In genomic region chr20:18011482-18011881, GRCh38 we compare ENCODE assay signal across 1 cellular context.
TF ChIP-seq lines count a peak whose summit lies in the region.

No MANE protein-coding gene starts in this region.

TF ChIP-seq in HepG2, 621 proteins besides CTCF, POLR2A, EP300 and RAD21:
- TF ChIP-seq ZBTB21 (CRISPR knock-in tag; IDR thresholded peaks at IDR 0.05) (peak; percentile 67; the same call in 1 of the 2 replicates), ZMYM4 (CRISPR knock-in tag; IDR thresholded peaks at IDR 0.05) (peak; percentile 32; the same call in 1 of the 2 replicates), HOXA3 (CRISPR knock-in tag; IDR thresholded peaks at IDR 0.05) (0 out of 2 replicates have a peak, but pooled peaks have one; percentile 16), ATF7 (IDR thresholded peaks at IDR 0.05) (peak; percentile 83), ATF7 (CRISPR knock-in tag; IDR thresholded peaks at IDR 0.05) (no peak), THAP11 (CRISPR knock-in tag; IDR thresholded peaks at IDR 0.05) (no peak), ZNF513 (CRISPR knock-in tag; conservative IDR thresholded peaks at IDR 0.05) (no peak), PAXIP1 (CRISPR knock-in tag; conservative IDR thresholded peaks at IDR 0.05) (0 out of 2 replicates have a peak, but pooled peaks have one; percentile 19), CREB1 (IDR thresholded peaks at IDR 0.05) (peak; percentile 35), CREB1 (CRISPR knock-in tag; IDR thresholded peaks at IDR 0.05) (no peak), KLF13 (CRISPR knock-in tag; IDR thresholded peaks at IDR 0.05) (no peak), NR2F6 (IDR thresholded peaks at IDR 0.05) (no peak), NR2F6 (CRISPR knock-in tag; IDR thresholded peaks at IDR 0.05) (no peak), HNF4A (CRISPR knock-in tag; IDR thresholded peaks at IDR 0.05) (peak; percentile 45; the same call in 1 of the 2 replicates), TEAD3 (CRISPR knock-in tag; optimal IDR thresholded peaks at IDR 0.05; ENCODE audit: borderline replicate concordance) (peak; percentile 72), ZNF274 (CRISPR knock-in tag; IDR thresholded peaks at IDR 0.05) (peak; percentile 40; the same call in 1 of the 2 replicates), CHD2 (IDR thresholded peaks at IDR 0.05; ENCODE audit: low read depth, low read length) (peak; percentile 86), SOX5 (CRISPR knock-in tag; IDR thresholded peaks at IDR 0.05; ENCODE audit: borderline replicate concordance) (0 out of 2 replicates have a peak, but pooled peaks have one; percentile 13), BCL6 (CRISPR knock-in tag; IDR thresholded peaks at IDR 0.05) (peak; percentile 34; the same call in 1 of the 2 replicates)
